In genomic region chr10:77821551-77821950, GRCh38 we compare ENCODE assay signal across 25 cellular contexts.
DNase-seq lines count a peak whose midpoint lies in the region; ATAC-seq, FAIRE-seq and TF ChIP-seq lines count a peak whose summit lies in the region.
"Had no signal": no experiment of that assay in that cellular context is flagged by ENCODE, and none has a peak within 500 bp of the region (broad histone marks: within the 10 kb centered on the region; RNA-seq: fewer than 3 reads in every experiment).

No MANE protein-coding gene starts in this region.

- H2BK120ac ChIP-seq in neuronal stem cell (ENCODE audit: low read depth, low read length): no peak overlapping the region

- H3K4ac ChIP-seq in neuronal stem cell (ENCODE audit: low read length): no peak overlapping the region

- H3K27me3 ChIP-seq in Caco-2 (replicated peaks; ENCODE audit: control insufficient read depth, insufficient read depth, low read length): no peaks in the 10 kb centered on the region
- no peaks in the 10 kb centered on the region for H3K27me3 ChIP-seq in heart left ventricle
- H3K27me3 ChIP-seq in neuronal stem cell (ENCODE audit: control insufficient read depth in 3 of 3, insufficient read depth in 3 of 3, low read depth in 1 of 3, low read length in 3 of 3): no peaks in the 10 kb centered on the region
- H3K27me3 ChIP-seq in uterus: no peaks in the 10 kb centered on the region

- H2AK5ac ChIP-seq in neuronal stem cell (ENCODE audit: low read depth, low read length): no peak overlapping the region

- no peak overlapping the region for H2BK12ac ChIP-seq in neuronal stem cell (ENCODE audit: low read length)

- no peak overlapping the region for H3K4me3 Mint-ChIP-seq in Caco-2 (ENCODE audit: unreplicated experiment)
- H3K4me3 Mint-ChIP-seq: HFFc6, IgD-negative memory B cell had no signal

- H3K4me3 ChIP-seq in Caco-2 (ENCODE audit: low read depth, low read length) (no peak overlapping the region), heart left ventricle (no peak overlapping the region), neuronal stem cell (ENCODE audit: low read length in 2 of 2) (no peak overlapping the region), uterus (no peak overlapping the region)

- no peak overlapping the region for H4K91ac ChIP-seq in neuronal stem cell (ENCODE audit: low read depth, low read length, poor library complexity)

- no peak overlapping the region for H3K9ac ChIP-seq in neuronal stem cell (ENCODE audit: low read depth, low read length, poor library complexity)

- BruUV-seq in Caco-2 (replicated peaks; lab: Mats Ljungman, UMichigan): TSS peak; percentile 36

- peak in 3 of 4 donors; percentile 19 to 33 (median 23) for ATAC-seq in heart left ventricle
- ATAC-seq: SK-N-SH treated with all-trans-retinoic acid at 6 μM for 48 hours had no signal

- intact Hi-C loops in Caco-2 (cut with micrococcal nuclease; ENCODE audit: unreplicated experiment): no loop called here
- intact Hi-C loops in heart left ventricle (cut with DNase I): no loop called here
- intact Hi-C loops in uterus (cut with DNase I; ENCODE audit: low total_unique reads): no loop called here

- no peaks in the 10 kb centered on the region for H3K27me3 Mint-ChIP-seq in Caco-2 (ENCODE audit: insufficient read depth, unreplicated experiment)
- H3K27me3 Mint-ChIP-seq: IgD-negative memory B cell had no signal

- no peak overlapping the region for H2BK15ac ChIP-seq in neuronal stem cell (ENCODE audit: low read length)

- peaks cover 73% of the 10 kb centered on the region for H3K36me3 Mint-ChIP-seq in Caco-2 (ENCODE audit: insufficient read depth, unreplicated experiment)

- no peak for DNase-seq in Caco-2
- no peak for DNase-seq in RWPE1 (ENCODE audit: low spot score)
- peak in 3 of 5 donors; percentile 41 to 76 (median 70) for DNase-seq in heart left ventricle
- DNase-seq in neuronal stem cell (ENCODE audit: low spot score): no peak
- DNase-seq in uterus: no peak
- no peak for DNase-seq in NCI-H2029 (lab: John Stamatoyannopoulos, UW)
- no peak for DNase-seq in GM12891 (ENCODE audit: insufficient read length, low spot score)
- DNase-seq: ACHN, AML-193, COR-L47, DMS153, GDM1, H7, HFFc6, NCI-H1092 treated with DMSO at 0.1 percent for 48 hours, NCI-H146, NCI-H2081, NCI-H2171 treated with DMSO at 0.1 percent for 48 hours, NCI-H446, NCI-H69, SIG-M5 had no signal

- H3K18ac ChIP-seq in neuronal stem cell (ENCODE audit: low read length): no peak overlapping the region

- peaks cover 5% of the 10 kb centered on the region for H3K36me3 ChIP-seq in Caco-2 (ENCODE audit: control insufficient read depth, insufficient read depth, low read length)
- H3K36me3 ChIP-seq in heart left ventricle: peaks cover 0 to 83% (median 71%) of the 10 kb centered on the region in 9 donors
- peaks cover 45 to 94% of the 10 kb centered on the region in 2 donors for H3K36me3 ChIP-seq in neuronal stem cell (replicated peaks in 1 of 2; ENCODE audit: control insufficient read depth in 2 of 2, insufficient read depth in 2 of 2, low read length in 2 of 2)
- H3K36me3 ChIP-seq in uterus: no peaks in the 10 kb centered on the region

- TF ChIP-seq CTCF in Caco-2 (IDR thresholded peaks at IDR 0.05; ENCODE audit: insufficient read depth in 1 of 2, low read depth in 1 of 2, low read length in 1 of 2, severe bottlenecking in 1 of 2, unreplicated experiment in 1 of 2): no peak
- no peak for TF ChIP-seq CTCF in RWPE1 (conservative IDR thresholded peaks at IDR 0.05; ENCODE audit: low read depth)
- TF ChIP-seq CTCF in heart left ventricle (IDR thresholded peaks at IDR 0.05): no peak
- TF ChIP-seq CTCF in uterus (IDR thresholded peaks at IDR 0.05): no peak

- peak overlapping the region; percentile 75 for H3K27ac ChIP-seq in RWPE1
- H3K27ac ChIP-seq in heart left ventricle: no peak overlapping the region
- no peak overlapping the region for H3K27ac ChIP-seq in neuronal stem cell (replicated peaks; ENCODE audit: low read length)
- no peak overlapping the region for H3K27ac ChIP-seq in uterus
- H3K27ac ChIP-seq: HL-60 had no signal

- POLR2A ChIA-PET in Caco-2 (lab: Charles Lee) (no interaction called here), RWPE1 (lab: Yijun Ruan, JAX; ENCODE audit: low non-redundant PET) (no interaction called here)

- H3K14ac ChIP-seq in neuronal stem cell (ENCODE audit: low read length): no peak overlapping the region

- no peaks in the 10 kb centered on the region for H3K79me1 ChIP-seq in neuronal stem cell (ENCODE audit: low read depth, low read length)

- TF ChIP-seq POLR2A in heart left ventricle (IDR thresholded peaks at IDR 0.05) (no peak), uterus (IDR thresholded peaks at IDR 0.05) (no peak), GM12891 (IDR thresholded peaks at IDR 0.05; ENCODE audit: low read depth, low read length) (no peak)

- H3K4me1 ChIP-seq in Caco-2 (peaks cover 5% of the 10 kb centered on the region; the same call in 1 of the 2 replicates), heart left ventricle (no peaks in the 10 kb centered on the region), neuronal stem cell (ENCODE audit: control insufficient read depth in 2 of 2, insufficient read depth in 1 of 2, low read depth in 1 of 2, low read length in 2 of 2) (peaks cover 0 to 3% of the 10 kb centered on the region in 2 donors), uterus (no peaks in the 10 kb centered on the region)

- 54 to 77% (median 64%) methylated on average over 2 to 12 of the region's 12 CpGs for WGBS in heart left ventricle, 4 donors
- WGBS in neuronal stem cell (ENCODE audit: extremely low coverage in 2 of 2, insufficient read length in 2 of 2, insufficient replicate concordance in 1 of 2), 2 donors: no CpG with 5 or more reads among the region's 12 CpGs

- H3K9me3 ChIP-seq in Caco-2 (no peaks in the 10 kb centered on the region), heart left ventricle (no peaks in the 10 kb centered on the region), neuronal stem cell (replicated peaks in 1 of 2; ENCODE audit: control insufficient read depth in 2 of 2, insufficient read depth in 1 of 2, low read depth in 1 of 2, low read length in 2 of 2) (peaks cover 0 to 1% of the 10 kb centered on the region in 2 donors), uterus (no peaks in the 10 kb centered on the region)

- no peaks in the 10 kb centered on the region for H3K9me3 Mint-ChIP-seq in Caco-2 (ENCODE audit: unreplicated experiment)
- H3K9me3 Mint-ChIP-seq: HFFc6, IgD-negative memory B cell had no signal

- H2BK5ac ChIP-seq in neuronal stem cell (ENCODE audit: low read length): peak overlapping the region; percentile 39

- H3K27ac Mint-ChIP-seq in Caco-2 (ENCODE audit: unreplicated experiment): no peak overlapping the region
- H3K27ac Mint-ChIP-seq: HFFc6 had no signal

- CTCF ChIA-PET in Caco-2 (lab: Charles Lee) (no interaction called here), RWPE1 (lab: Yijun Ruan, JAX) (interaction anchor here (0.6 kb wide), 1 partner anchor 9 kb away, joined by 4 read pairs; no protein-coding TSS in a partner anchor)

- no peak overlapping the region for H3K23ac ChIP-seq in neuronal stem cell (ENCODE audit: low read depth, low read length, poor library complexity)

- H4K8ac ChIP-seq in neuronal stem cell (ENCODE audit: low read depth, low read length): no peak overlapping the region

- FAIRE-seq in GM12891 (lab: Jason Lieb, UNC): no peak
- FAIRE-seq: RCC 7860 had no signal

- H3K4me2 ChIP-seq in neuronal stem cell (ENCODE audit: insufficient read depth, low read length, poor library complexity, severe bottlenecking): no peak overlapping the region

- H3K4me1 Mint-ChIP-seq in Caco-2 (ENCODE audit: low read depth, unreplicated experiment): no peaks in the 10 kb centered on the region
- H3K4me1 Mint-ChIP-seq: IgD-negative memory B cell had no signal

- H2AFZ ChIP-seq in neuronal stem cell (ENCODE audit: low read length): no peak overlapping the region

TF ChIP-seq in GM12891, 5 proteins besides CTCF, POLR2A, EP300 and RAD21:
- TF ChIP-seq TAF1 (IDR thresholded peaks at IDR 0.05; ENCODE audit: low read depth, low read length): no peak
- no peak for TF ChIP-seq POLR2AphosphoS5 (IDR thresholded peaks at IDR 0.05; ENCODE audit: low read depth, low read length)
- TF ChIP-seq SPI1 (IDR thresholded peaks at IDR 0.05; ENCODE audit: low read depth, low read length): no peak

Comparison
In these comparisons a context has a peak if more than half of its experiments do, and no peak if none do; other contexts are left out.
1. DNase-seq: peak in heart left ventricle (3 of 5); none in Caco-2 (0 of 2), RWPE1 (single experiment), neuronal stem cell (single experiment), uterus (0 of 2), NCI-H2029 (single experiment) and GM12891 (single experiment).